28 cellular contexts compared by ENCODE assay signal in genomic region chr10:111765216-111765615, GRCh38.
"Had no signal": no experiment of that assay in that cellular context is flagged by ENCODE, and none has a peak within 500 bp of the region (broad histone marks: within the 10 kb centered on the region; RNA-seq: fewer than 3 reads in every experiment).

No MANE protein-coding gene starts in this region.

- H3K27ac ChIP-seq: colonic mucosa, coronary artery, dorsolateral prefrontal cortex, epithelial cell of prostate, esophagus muscularis mucosa, esophagus squamous epithelium, foreskin keratinocyte, gastrocnemius medialis, gastroesophageal sphincter, heart left ventricle, heart right ventricle had no signal

- H3K9me3 Mint-ChIP-seq: effector memory CD8-positive, alpha-beta T cell had no signal

- H3K4me3 ChIP-seq: colonic mucosa, coronary artery, dorsolateral prefrontal cortex, esophagus muscularis mucosa, esophagus squamous epithelium, gastrocnemius medialis, gastroesophageal sphincter, heart left ventricle, heart right ventricle had no signal

- H3K27ac Mint-ChIP-seq: dendritic cell treated with granulocyte-macrophage colony-stimulating factor and Interleukin-4, amounts not matched to agents 40 ng/mL and 50 ng/mL, for 4 days; effector memory CD8-positive, alpha-beta T cell; endodermal cell had no signal

- H3K4me3 Mint-ChIP-seq: dendritic cell treated with granulocyte-macrophage colony-stimulating factor and Interleukin-4, amounts not matched to agents 40 ng/mL and 50 ng/mL, for 4 days; effector memory CD8-positive, alpha-beta T cell; endodermal cell had no signal

- H3K4me1 ChIP-seq: colonic mucosa, esophagus muscularis mucosa, esophagus squamous epithelium, foreskin keratinocyte, gastrocnemius medialis, gastroesophageal sphincter, heart left ventricle, heart right ventricle had no signal

- FAIRE-seq: colon, endometrium, endothelial cell of umbilical vein, frontal cortex had no signal

- H3K27me3 Mint-ChIP-seq: dendritic cell treated with granulocyte-macrophage colony-stimulating factor and Interleukin-4, amounts not matched to agents 40 ng/mL and 50 ng/mL, for 4 days; effector memory CD8-positive, alpha-beta T cell had no signal

- H3K9me3 ChIP-seq: colonic mucosa, esophagus muscularis mucosa, esophagus squamous epithelium, gastrocnemius medialis, gastroesophageal sphincter had no signal

- H3K36me3 ChIP-seq: colonic mucosa, esophagus muscularis mucosa, esophagus squamous epithelium, gastrocnemius medialis, gastroesophageal sphincter, heart left ventricle, heart right ventricle had no signal

- DNase-seq: colonic mucosa; cortex of kidney; dermis blood vessel endothelial cell; dorsolateral prefrontal cortex; effector CD4-positive, alpha-beta T cell; effector CD8-positive, alpha-beta T cell; effector memory CD4-positive, alpha-beta T cell; effector memory CD8-positive, alpha-beta T cell; endodermal cell; erythroblast; esophagus squamous epithelium; foreskin fibroblast; foreskin keratinocyte; foreskin melanocyte; gastrocnemius medialis; glutamatergic neuron; head of caudate nucleus; heart left ventricle; heart right ventricle had no signal
